In genomic region chr17:42120161-42121065, GRCh38 we compare ENCODE assay signal across 6 cellular contexts. TPM values are rescaled to one million over a fixed set of nuclear protein-coding genes. Genes with fewer than 3 reads are reported as not detected.
DNase-seq lines count a peak whose midpoint lies in the region; ATAC-seq, FAIRE-seq and TF ChIP-seq lines count a peak whose summit lies in the region.

No MANE protein-coding gene starts in this region.

- peaks cover 17% of the 10 kb centered on the region for H3K4me1 Mint-ChIP-seq in T-helper 1 cell treated with Interleukin-12 subunit alpha and Interleukin-12 subunit beta and Interleukin-4 antibody, amounts not matched to agents 30 μg/mL and 1 μg/mL, for 36 hours (ENCODE audit: low read depth)
- peaks cover 47% of the 10 kb centered on the region for H3K4me1 Mint-ChIP-seq in nephron progenitor cell

- BruUV-seq in K562 (replicated peaks; lab: Mats Ljungman, UMichigan) = TSS peak; percentile 65

- in situ Hi-C loops in K562 (cut with MboI) = loop anchor here (25.0 kb wide), 1 partner anchor 383 kb away; the partner anchor contains the start of gene HAP1

- CTCF ChIA-PET in K562 (lab: Yijun Ruan, JAX; ENCODE audit: low intra/inter-chr PET ratio) = interaction anchor here (0.6 kb wide), 1 partner anchor 472 kb away, joined by 4 read pairs; no protein-coding TSS in a partner anchor

- H3K9ac ChIP-seq in K562 (ENCODE audit: insufficient read depth in 1 of 2, low read depth in 2 of 2, low read length in 2 of 2) = peak overlapping the region in 1 of 2 experiments; percentile 89; a peak in 2 of 4 replicates

- 7% methylated on average over 16 of the region's 20 CpGs for WGBS in K562 (ENCODE audit: insufficient coverage, low coverage, missing lambda C conversion rate)

- no peak for TF ChIP-seq POLR2A in K562 (conservative IDR thresholded peaks at IDR 0.05)

- peak; percentile 69 for ATAC-seq in K562

- no peak for TF ChIP-seq RAD21 in K562 (CRISPR knock-in tag; conservative IDR thresholded peaks at IDR 0.05 in 1 of 2, IDR thresholded peaks at IDR 0.05 in 1 of 2)

- H3K27ac Mint-ChIP-seq in T-helper 1 cell treated with Interleukin-12 subunit alpha and Interleukin-12 subunit beta and Interleukin-4 antibody, amounts not matched to agents 30 μg/mL and 1 μg/mL, for 36 hours = peak overlapping the region; percentile 31
- H3K27ac Mint-ChIP-seq in nephron progenitor cell = no peak overlapping the region

- TF ChIP-seq CTCF in K562 (IDR thresholded peaks at IDR 0.05 in 2 of 3, conservative IDR thresholded peaks at IDR 0.05 in 1 of 3; ENCODE audit: insufficient read depth in 2 of 3, low read depth in 1 of 3, low read length in 3 of 3) = no peak
- no peak for TF ChIP-seq CTCF in nephron progenitor cell (IDR thresholded peaks at IDR 0.05)

- H3K9me3 ChIP-seq in K562 (replicated peaks; ENCODE audit: control insufficient read depth, insufficient read depth, low read depth, low read length) = no peaks in the 10 kb centered on the region

- peaks cover 59% of the 10 kb centered on the region; the same call in 2 of the 3 replicates for H3K36me3 ChIP-seq in K562 (ENCODE audit: control insufficient read depth, insufficient read depth, low read length)

- no peaks in the 10 kb centered on the region for H4K20me1 ChIP-seq in K562 (replicated peaks; ENCODE audit: control insufficient read depth, insufficient read depth, low read length)

- H2AFZ ChIP-seq in K562 (ENCODE audit: low read depth, low read length) = peak overlapping the region; percentile 86; the same call in 1 of the 2 replicates

- peaks cover 20% of the 10 kb centered on the region for H3K36me3 Mint-ChIP-seq in T-helper 1 cell treated with Interleukin-12 subunit alpha and Interleukin-12 subunit beta and Interleukin-4 antibody, amounts not matched to agents 30 μg/mL and 1 μg/mL, for 36 hours (ENCODE audit: low read depth)
- H3K36me3 Mint-ChIP-seq in nephron progenitor cell (ENCODE audit: low read depth) = peaks cover 25% of the 10 kb centered on the region

- peak overlapping the region; percentile 70 for H3K4me3 Mint-ChIP-seq in T-helper 1 cell treated with Interleukin-12 subunit alpha and Interleukin-12 subunit beta and Interleukin-4 antibody, amounts not matched to agents 30 μg/mL and 1 μg/mL, for 36 hours
- H3K4me3 Mint-ChIP-seq in nephron progenitor cell = peak overlapping the region; percentile 69

- intact Hi-C loops in K562 (cut with micrococcal nuclease) = no loop called here

- POLR2A ChIA-PET in K562 (lab: Yijun Ruan, JAX) = interaction anchor here (0.6 to 2.1 kb wide), 14 partner anchors 8 to 430 kb away, joined by 3 to 7 read pairs (median 4); partner anchors contain the start of genes DHX58 and NAGLU

- H3K27me3 ChIP-seq in K562 (ENCODE audit: control insufficient read depth in 2 of 2, insufficient read depth in 2 of 2, low read length in 2 of 2) = no peaks in the 10 kb centered on the region

- H3K79me2 ChIP-seq in K562 (ENCODE audit: control insufficient read depth, insufficient read depth, low read length) = peaks cover 10% of the 10 kb centered on the region; the same call in 2 of the 3 replicates

- peaks cover 3% of the 10 kb centered on the region for H3K9me1 ChIP-seq in K562 (ENCODE audit: control insufficient read depth, insufficient read depth, low read length)

- H3K27ac ChIP-seq in K562 (ENCODE audit: extremely low read depth, low read depth, low read length) = peak overlapping the region; percentile 67; the same call in 1 of the 3 replicates

- H3K4me3 ChIP-seq in K562 = peak overlapping the region; percentile 66

- no peak for TF ChIP-seq EP300 in K562 (IDR thresholded peaks at IDR 0.05; ENCODE audit: low read length)

- peak overlapping the region; percentile 74 for H3K4me2 ChIP-seq in K562 (ENCODE audit: insufficient read depth, low read length)

- no peaks in the 10 kb centered on the region for H3K27me3 Mint-ChIP-seq in T-helper 1 cell treated with Interleukin-12 subunit alpha and Interleukin-12 subunit beta and Interleukin-4 antibody, amounts not matched to agents 30 μg/mL and 1 μg/mL, for 36 hours (ENCODE audit: low read depth)
- H3K27me3 Mint-ChIP-seq in nephron progenitor cell (ENCODE audit: low read depth, poor library complexity) = no peaks in the 10 kb centered on the region

- DNase-seq in T-helper 1 cell = no peak
- DNase-seq in K562 (ENCODE audit: extremely low read depth in 1 of 4, low spot score in 3 of 4) = peak; percentile 36 to 84 (median 78)
- DNase-seq in nephron progenitor cell = peak; percentile 60
- DNase-seq in cerebellar nuclear complex (lab: John Stamatoyannopoulos, UW) = no peak
- no peak for DNase-seq in pons (ENCODE audit: low spot score)

- H3K4me1 ChIP-seq in K562 (replicated peaks in 1 of 2; ENCODE audit: control insufficient read depth in 2 of 2, insufficient read depth in 2 of 2, low read length in 2 of 2) = peaks cover 13 to 47% of the 10 kb centered on the region in 2 experiments

- H3K9me3 Mint-ChIP-seq in T-helper 1 cell treated with Interleukin-12 subunit alpha and Interleukin-12 subunit beta and Interleukin-4 antibody, amounts not matched to agents 30 μg/mL and 1 μg/mL, for 36 hours = no peaks in the 10 kb centered on the region
- H3K9me3 Mint-ChIP-seq in nephron progenitor cell = no peaks in the 10 kb centered on the region

- FAIRE-seq in K562 (lab: Jason Lieb, UNC) = peak; percentile 79

RNA-seq across cellular contexts. Expression of gene KAT2A, which starts 0.8 kb away (rescaled TPM):
- total RNA-seq in K562 (2011; cell fraction: chromatin; rRNA removed; ENCODE audit: low replicate concordance) = 97.5 and 216 TPM in 2 replicates
- total RNA-seq in K562 (2011; cell fraction: nucleolus; rRNA removed) = 139 and 145 TPM in 2 replicates
- total RNA-seq in K562 (2011; cell fraction: nucleoplasm; rRNA removed) = 84.1 and 110 TPM in 2 replicates
- total RNA-seq in K562 (2014; rRNA removed) = 22.9 and 29.3 TPM in 2 replicates
- total RNA-seq in K562 (2014; rRNA removed; fragmentation: Illumina TruSeq; extraction: Trizol) = 13.9 and 18.7 TPM in 2 replicates
- total RNA-seq in K562 (2015; rRNA removed; fragmentation: Illumina TruSeq; extraction: Trizol) = 31.9 and 32.8 TPM in 2 replicates
- 57.2 and 57.8 TPM in 2 replicates for total RNA-seq in K562 (2021)
- 64.6 and 64.7 TPM in 2 replicates for polyA plus RNA-seq in K562 (2011; rRNA removed)
- 26.0 and 41.1 TPM in 2 replicates for polyA plus RNA-seq in K562 (2011; cell fraction: cytosol; rRNA removed)
- 518 and 949 TPM in 2 replicates for polyA plus RNA-seq in K562 (2011; cell fraction: nucleus; rRNA removed)
- 43.2 and 57.4 TPM in 2 replicates for polyA plus RNA-seq in K562 (2012)
- 54.4 and 57.1 TPM in 2 replicates for polyA plus RNA-seq in K562 (2014; fragmentation: Illumina TruSeq; extraction: Trizol)
- 1 to 10 TPM; 1.5 to 4.9 TPM for polyA plus RNA-seq in K562 (2014; fragmentation: Nextera tagmentation; extraction: Ambion mirVana)
- polyA plus RNA-seq in K562 (2014; rRNA removed) = 80.4 and 92.0 TPM in 2 replicates
- 13.2 and 20.1 TPM in 2 replicates for polyA minus RNA-seq in K562 (2011; rRNA and poly(A)+ RNA removed)
- 13.4 and 13.8 TPM in 2 replicates for polyA minus RNA-seq in K562 (2011; cell fraction: cytosol; rRNA and poly(A)+ RNA removed)
- polyA minus RNA-seq in K562 (2011; cell fraction: nucleus; rRNA and poly(A)+ RNA removed) = 44.7 and 47.8 TPM in 2 replicates

RNA-seq across cellular contexts. Expression of gene HSPB9, which starts 2.2 kb away (rescaled TPM):
- 0.62 and 0.92 TPM in 2 replicates for total RNA-seq in K562 (2011; cell fraction: chromatin; rRNA removed; ENCODE audit: low replicate concordance)
- total RNA-seq in K562 (2011; cell fraction: nucleolus; rRNA removed) = 0.26 and 0.67 TPM in 2 replicates
- 0.22 and 0.31 TPM in 2 replicates for total RNA-seq in K562 (2011; cell fraction: nucleoplasm; rRNA removed)
- 0.08 TPM in 1 of 2 replicates, not detected in the other for total RNA-seq in K562 (2014; rRNA removed)
- not detected in 2 replicates for total RNA-seq in K562 (2014; rRNA removed; fragmentation: Illumina TruSeq; extraction: Trizol)
- 0.07 TPM in 1 of 2 replicates, not detected in the other for total RNA-seq in K562 (2015; rRNA removed; fragmentation: Illumina TruSeq; extraction: Trizol)
- 0.11 and 0.16 TPM in 2 replicates for total RNA-seq in K562 (2021)
- polyA plus RNA-seq in K562 (2011; rRNA removed) = 0.04 and 0.08 TPM in 2 replicates
- polyA plus RNA-seq in K562 (2011; cell fraction: cytosol; rRNA removed) = 0.06 TPM in 1 of 2 replicates, not detected in the other
- polyA plus RNA-seq in K562 (2011; cell fraction: nucleus; rRNA removed) = 0.41 and 0.74 TPM in 2 replicates
- polyA plus RNA-seq in K562 (2012) = 0.27 and 0.36 TPM in 2 replicates
- not detected in 2 replicates for polyA plus RNA-seq in K562 (2014; fragmentation: Illumina TruSeq; extraction: Trizol)
- polyA plus RNA-seq in K562 (2014; fragmentation: Nextera tagmentation; extraction: Ambion mirVana) = under 1 TPM; 0.04 to 0.06 TPM
- 0.05 and 0.13 TPM in 2 replicates for polyA plus RNA-seq in K562 (2014; rRNA removed)
- 0.18 TPM in 1 of 2 replicates, not detected in the other for polyA minus RNA-seq in K562 (2011; rRNA and poly(A)+ RNA removed)
- polyA minus RNA-seq in K562 (2011; cell fraction: cytosol; rRNA and poly(A)+ RNA removed) = not detected in 2 replicates
- polyA minus RNA-seq in K562 (2011; cell fraction: nucleus; rRNA and poly(A)+ RNA removed) = 0.13 and 0.22 TPM in 2 replicates

RNA-seq across cellular contexts. Expression of gene DHX58, which starts 7.9 kb away (rescaled TPM):
- total RNA-seq in K562 (2011; cell fraction: chromatin; rRNA removed; ENCODE audit: low replicate concordance) = 6.6 and 9.3 TPM in 2 replicates
- total RNA-seq in K562 (2011; cell fraction: nucleolus; rRNA removed) = 4.5 and 5.7 TPM in 2 replicates
- 5.0 and 5.1 TPM in 2 replicates for total RNA-seq in K562 (2011; cell fraction: nucleoplasm; rRNA removed)
- total RNA-seq in K562 (2014; rRNA removed) = 1.5 and 3.0 TPM in 2 replicates
- 0.51 and 0.76 TPM in 2 replicates for total RNA-seq in K562 (2014; rRNA removed; fragmentation: Illumina TruSeq; extraction: Trizol)
- 1.1 and 1.2 TPM in 2 replicates for total RNA-seq in K562 (2015; rRNA removed; fragmentation: Illumina TruSeq; extraction: Trizol)
- 1.7 and 2.3 TPM in 2 replicates for total RNA-seq in K562 (2021)
- 1.6 and 3.5 TPM in 2 replicates for polyA plus RNA-seq in K562 (2011; rRNA removed)
- polyA plus RNA-seq in K562 (2011; cell fraction: cytosol; rRNA removed) = 3.9 and 5.4 TPM in 2 replicates
- 7.8 and 12.8 TPM in 2 replicates for polyA plus RNA-seq in K562 (2011; cell fraction: nucleus; rRNA removed)
- 1.5 and 4.2 TPM in 2 replicates for polyA plus RNA-seq in K562 (2012)
- 1.4 TPM in 2 replicates for polyA plus RNA-seq in K562 (2014; fragmentation: Illumina TruSeq; extraction: Trizol)
- under 1 TPM; 0.15 to 0.25 TPM for polyA plus RNA-seq in K562 (2014; fragmentation: Nextera tagmentation; extraction: Ambion mirVana)
- 1.9 and 2.4 TPM in 2 replicates for polyA plus RNA-seq in K562 (2014; rRNA removed)
- polyA minus RNA-seq in K562 (2011; rRNA and poly(A)+ RNA removed) = 0.84 and 1.1 TPM in 2 replicates
- 1.7 and 2.9 TPM in 2 replicates for polyA minus RNA-seq in K562 (2011; cell fraction: cytosol; rRNA and poly(A)+ RNA removed)
- 1.9 and 4.2 TPM in 2 replicates for polyA minus RNA-seq in K562 (2011; cell fraction: nucleus; rRNA and poly(A)+ RNA removed)

RNA-seq across cellular contexts. Expression of gene ZNF385C, which starts 22.1 kb away (rescaled TPM):
- total RNA-seq in K562 (2011; cell fraction: chromatin; rRNA removed; ENCODE audit: low replicate concordance) = 0.44 and 0.86 TPM in 2 replicates
- total RNA-seq in K562 (2011; cell fraction: nucleolus; rRNA removed) = 0.79 and 0.83 TPM in 2 replicates
- total RNA-seq in K562 (2011; cell fraction: nucleoplasm; rRNA removed) = 0.73 and 1.5 TPM in 2 replicates
- total RNA-seq in K562 (2014; rRNA removed) = 0.20 TPM in 1 of 2 replicates, not detected in the other
- total RNA-seq in K562 (2014; rRNA removed; fragmentation: Illumina TruSeq; extraction: Trizol) = 0.16 and 0.25 TPM in 2 replicates
- total RNA-seq in K562 (2015; rRNA removed; fragmentation: Illumina TruSeq; extraction: Trizol) = 0.08 and 0.11 TPM in 2 replicates
- total RNA-seq in K562 (2021) = 0.22 and 0.34 TPM in 2 replicates
- 0.35 and 0.42 TPM in 2 replicates for polyA plus RNA-seq in K562 (2011; rRNA removed)
- 0.48 and 0.63 TPM in 2 replicates for polyA plus RNA-seq in K562 (2011; cell fraction: cytosol; rRNA removed)
- polyA plus RNA-seq in K562 (2011; cell fraction: nucleus; rRNA removed) = 0.80 and 0.84 TPM in 2 replicates
- polyA plus RNA-seq in K562 (2012) = 0.25 and 1.9 TPM in 2 replicates
- 0.28 and 0.29 TPM in 2 replicates for polyA plus RNA-seq in K562 (2014; fragmentation: Illumina TruSeq; extraction: Trizol)
- polyA plus RNA-seq in K562 (2014; fragmentation: Nextera tagmentation; extraction: Ambion mirVana) = under 1 TPM; 0.03 to 0.04 TPM
- polyA plus RNA-seq in K562 (2014; rRNA removed) = 0.15 and 0.74 TPM in 2 replicates
- 0.11 and 0.18 TPM in 2 replicates for polyA minus RNA-seq in K562 (2011; rRNA and poly(A)+ RNA removed)
- not detected in 2 replicates for polyA minus RNA-seq in K562 (2011; cell fraction: cytosol; rRNA and poly(A)+ RNA removed)
- polyA minus RNA-seq in K562 (2011; cell fraction: nucleus; rRNA and poly(A)+ RNA removed) = not detected in 2 replicates

RNA-seq across cellular contexts. Expression of gene RAB5C, which starts 34.4 kb away (rescaled TPM):
- total RNA-seq in K562 (2011; cell fraction: chromatin; rRNA removed; ENCODE audit: low replicate concordance) = 21.1 and 47.2 TPM in 2 replicates
- total RNA-seq in K562 (2011; cell fraction: nucleolus; rRNA removed) = 33.4 and 35.0 TPM in 2 replicates
- total RNA-seq in K562 (2011; cell fraction: nucleoplasm; rRNA removed) = 29.4 and 31.1 TPM in 2 replicates
- 79.2 and 125 TPM in 2 replicates for total RNA-seq in K562 (2014; rRNA removed)
- 46.5 and 55.8 TPM in 2 replicates for total RNA-seq in K562 (2014; rRNA removed; fragmentation: Illumina TruSeq; extraction: Trizol)
- total RNA-seq in K562 (2015; rRNA removed; fragmentation: Illumina TruSeq; extraction: Trizol) = 106 and 107 TPM in 2 replicates
- total RNA-seq in K562 (2021) = 108 and 117 TPM in 2 replicates
- polyA plus RNA-seq in K562 (2011; rRNA removed) = 55.9 and 77.4 TPM in 2 replicates
- polyA plus RNA-seq in K562 (2011; cell fraction: cytosol; rRNA removed) = 85.9 and 208 TPM in 2 replicates
- polyA plus RNA-seq in K562 (2011; cell fraction: nucleus; rRNA removed) = 34.9 and 64.9 TPM in 2 replicates
- polyA plus RNA-seq in K562 (2012) = 110 and 123 TPM in 2 replicates
- polyA plus RNA-seq in K562 (2014; fragmentation: Illumina TruSeq; extraction: Trizol) = 165 and 166 TPM in 2 replicates
- 1 to 10 TPM; 1.7 to 2.2 TPM for polyA plus RNA-seq in K562 (2014; fragmentation: Nextera tagmentation; extraction: Ambion mirVana)
- polyA plus RNA-seq in K562 (2014; rRNA removed) = 118 and 122 TPM in 2 replicates
- 20.1 and 45.6 TPM in 2 replicates for polyA minus RNA-seq in K562 (2011; rRNA and poly(A)+ RNA removed)
- polyA minus RNA-seq in K562 (2011; cell fraction: cytosol; rRNA and poly(A)+ RNA removed) = 30.4 and 33.9 TPM in 2 replicates
- 7.9 and 8.3 TPM in 2 replicates for polyA minus RNA-seq in K562 (2011; cell fraction: nucleus; rRNA and poly(A)+ RNA removed)

Comparison
In these comparisons a context has a peak if more than half of its experiments do, and no peak if none do; other contexts are left out.
1. DNase-seq: peak in K562 (4 of 4) and nephron progenitor cell (single experiment); none in T-helper 1 cell (0 of 5), cerebellar nuclear complex (0 of 2) and pons (single experiment).